Comparison of ENCODE assay signal across 21 cellular contexts in the genomic region with DNA sequence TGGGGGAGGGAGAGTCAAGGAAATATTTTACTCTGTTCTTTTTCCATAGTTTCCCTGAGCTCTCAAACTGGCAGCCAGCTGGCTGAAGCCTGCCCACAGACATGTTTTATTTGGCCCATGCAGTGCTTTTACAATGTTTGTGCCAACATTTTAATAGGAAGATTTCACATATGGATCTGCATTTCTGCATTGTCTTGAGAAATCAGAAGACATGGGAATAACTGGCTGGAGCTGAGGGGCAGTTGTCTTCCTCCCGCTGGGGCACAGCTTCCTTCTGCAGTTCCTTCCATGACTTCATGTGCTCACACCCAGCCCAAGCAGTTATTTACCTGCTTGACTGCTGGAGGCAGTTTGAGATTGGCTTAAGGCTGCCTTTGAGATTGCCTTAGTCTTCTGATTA.
DNase-seq lines count a peak whose midpoint lies in the region; ATAC-seq and TF ChIP-seq lines count a peak whose summit lies in the region.
"Had no signal": no experiment of that assay in that cellular context is flagged by ENCODE, and none has a peak within 500 bp of the region (broad histone marks: within the 10 kb centered on the region; RNA-seq: fewer than 3 reads in every experiment).

No MANE protein-coding gene starts in this region.

- no peaks in the 10 kb centered on the region for H3K9me3 ChIP-seq in HEK293 (ENCODE audit: control insufficient read depth, insufficient read depth, low read depth, low read length)
- H3K9me3 ChIP-seq: esophagus muscularis mucosa, heart left ventricle, upper lobe of right lung had no signal

- CTCF ChIA-PET in HEK293 (lab: Yijun Ruan, JAX) = interaction anchor here (0.6 to 1.5 kb wide), 2 partner anchors 65 to 78 kb away, joined by 3 to 4 read pairs; no protein-coding TSS in a partner anchor

- H3K4me1 ChIP-seq in HEK293 (ENCODE audit: control insufficient read depth, insufficient read depth, low read length) = peaks cover 6% of the 10 kb centered on the region; the same call in 1 of the 2 replicates
- H3K4me1 ChIP-seq: upper lobe of right lung had no signal

- H3K27me3 Mint-ChIP-seq in stimulated activated memory B cell treated with anti-CD40 and anti-IgM and Interleukin-4, amounts not matched to agents 10 μg/mL and 1 μg/mL and 100 μg/mL, for 72 hours = no peaks in the 10 kb centered on the region
- H3K27me3 Mint-ChIP-seq: CD8-positive, alpha-beta memory T cell; natural killer cell treated with Interleukin-12 subunit alpha and Interleukin-12 subunit beta and Interleukin-15 and Interleukin-18, amount 100 ng/mL, for 72 hours had no signal

- no peak overlapping the region for H3K27ac Mint-ChIP-seq in stimulated activated memory B cell treated with anti-CD40 and anti-IgM and Interleukin-4, amounts not matched to agents 10 μg/mL and 1 μg/mL and 100 μg/mL, for 72 hours
- H3K27ac Mint-ChIP-seq: memory B cell; natural killer cell treated with Interleukin-12 subunit alpha and Interleukin-12 subunit beta and Interleukin-15 and Interleukin-18, amount 100 ng/mL, for 72 hours had no signal

- no peak for TF ChIP-seq CTCF in HEK293 (tag by site-specific recombination; IDR thresholded peaks at IDR 0.05)
- TF ChIP-seq CTCF in fibroblast of the aortic adventitia (IDR thresholded peaks at IDR 0.05; ENCODE audit: insufficient read depth, low read length) = no peak

- no peaks in the 10 kb centered on the region for H3K9me3 Mint-ChIP-seq in stimulated activated memory B cell treated with anti-CD40 and anti-IgM and Interleukin-4, amounts not matched to agents 10 μg/mL and 1 μg/mL and 100 μg/mL, for 72 hours
- H3K9me3 Mint-ChIP-seq: memory B cell; natural killer cell treated with Interleukin-12 subunit alpha and Interleukin-12 subunit beta and Interleukin-15 and Interleukin-18, amount 100 ng/mL, for 72 hours had no signal

- no peak overlapping the region for H3K4me3 ChIP-seq in HEK293 (ENCODE audit: low read depth, low read length)
- H3K4me3 ChIP-seq in fibroblast of the aortic adventitia (ENCODE audit: low read depth, low read length) = no peak overlapping the region
- H3K4me3 ChIP-seq in skeletal muscle cell (ENCODE audit: low read depth, low read length) = no peak overlapping the region
- H3K4me3 ChIP-seq: esophagus muscularis mucosa, heart left ventricle, upper lobe of right lung had no signal

- POLR2A ChIA-PET in HEK293 (lab: Yijun Ruan, JAX) = interaction anchor here (0.7 kb wide), 1 partner anchor 11 kb away, joined by 3 read pairs; no protein-coding TSS in a partner anchor

- H3K4me3 Mint-ChIP-seq in stimulated activated memory B cell treated with anti-CD40 and anti-IgM and Interleukin-4, amounts not matched to agents 10 μg/mL and 1 μg/mL and 100 μg/mL, for 72 hours = no peak overlapping the region
- H3K4me3 Mint-ChIP-seq: CD8-positive, alpha-beta memory T cell; memory B cell; natural killer cell treated with Interleukin-12 subunit alpha and Interleukin-12 subunit beta and Interleukin-15 and Interleukin-18, amount 100 ng/mL, for 72 hours had no signal

- peak; percentile 21 for DNase-seq in brain pericyte (ENCODE audit: low read depth, low spot score)
- DNase-seq in fibroblast of the aortic adventitia (ENCODE audit: low read depth) = peak; percentile 66
- peak; percentile 24 for DNase-seq in skeletal muscle cell (ENCODE audit: low read depth)
- DNase-seq in NCI-H1436 treated with DMSO at 0.1 percent for 48 hours (lab: John Stamatoyannopoulos, UW) = no peak
- DNase-seq: activated CD4-positive, alpha-beta T cell treated with anti-CD3 and anti-CD28 coated beads for 48 hours; activated CD8-positive, alpha-beta memory T cell treated with anti-CD3 and anti-CD28 coated beads, Interleukin-2, amount 50 U/mL, for 4 hours; activated gamma-delta T cell treated with Interleukin-2 at 50 U/mL for 16 hours; CD8-positive, alpha-beta memory T cell; DMS79 treated with DMSO at 0.1 percent for 48 hours; heart left ventricle; Kasumi-1; NCI-H774; stimulated activated naive CD4-positive, alpha-beta T cell treated with Interleukin-2 at 50 U/mL for 16 hours; upper lobe of right lung had no signal

- no peaks in the 10 kb centered on the region for H3K4me1 Mint-ChIP-seq in stimulated activated memory B cell treated with anti-CD40 and anti-IgM and Interleukin-4, amounts not matched to agents 10 μg/mL and 1 μg/mL and 100 μg/mL, for 72 hours
- H3K4me1 Mint-ChIP-seq: CD8-positive, alpha-beta memory T cell; memory B cell had no signal

- ATAC-seq in GM21360 (IDR thresholded peaks at IDR 0.05; ENCODE audit: unreplicated experiment) (no peak), HG03135 (IDR thresholded peaks at IDR 0.05; ENCODE audit: unreplicated experiment) (no peak)
- no peak for ATAC-seq in stimulated activated memory B cell treated with anti-CD40 and anti-IgM and Interleukin-4, amounts not matched to agents 10 μg/mL and 1 μg/mL and 100 μg/mL, for 72 hours
- ATAC-seq: natural killer cell treated with Interleukin-12 subunit alpha and Interleukin-12 subunit beta and Interleukin-15 and Interleukin-18, amount 100 ng/mL, for 72 hours; upper lobe of right lung had no signal

- H3K27ac ChIP-seq in HEK293 (ENCODE audit: extremely low read depth, low read depth, low read length) = no peak overlapping the region
- H3K27ac ChIP-seq: esophagus muscularis mucosa, upper lobe of right lung had no signal

- H3K36me3 Mint-ChIP-seq in stimulated activated memory B cell treated with anti-CD40 and anti-IgM and Interleukin-4, amounts not matched to agents 10 μg/mL and 1 μg/mL and 100 μg/mL, for 72 hours = no peaks in the 10 kb centered on the region
- H3K36me3 Mint-ChIP-seq: CD8-positive, alpha-beta memory T cell; memory B cell; natural killer cell treated with Interleukin-12 subunit alpha and Interleukin-12 subunit beta and Interleukin-15 and Interleukin-18, amount 100 ng/mL, for 72 hours had no signal

- no peaks in the 10 kb centered on the region for H3K36me3 ChIP-seq in HEK293 (ENCODE audit: control insufficient read depth in 2 of 2, insufficient read depth in 1 of 2, low read length in 2 of 2)
- H3K36me3 ChIP-seq: esophagus muscularis mucosa, heart left ventricle, upper lobe of right lung had no signal

TF ChIP-seq in HEK293, 187 proteins besides CTCF, POLR2A, EP300 and RAD21:
- TF ChIP-seq ZNF335 (tag by site-specific recombination; conservative IDR thresholded peaks at IDR 0.05) (peak; percentile 37; the same call in 1 of the 2 replicates), FEZF1 (tag by site-specific recombination; IDR thresholded peaks at IDR 0.05) (no peak)
